1 cellular context compared by ENCODE assay signal in genomic region chr10:24944512-24945255, GRCh38.
TF ChIP-seq lines count a peak whose summit lies in the region.

No MANE protein-coding gene starts in this region.

TF ChIP-seq in K562, 482 proteins besides CTCF, POLR2A, EP300 and RAD21 (continued from another document and continues in another):
- TF ChIP-seq ZBTB2 (IDR thresholded peaks at IDR 0.05) (peak; percentile 73), TCF3 (CRISPR knock-in tag; IDR thresholded peaks at IDR 0.05) (peak; percentile 77), TFAP4 (CRISPR knock-in tag; IDR thresholded peaks at IDR 0.05; ENCODE audit: borderline replicate concordance) (peak; percentile 60; the same call in 1 of the 2 replicates), ZBTB43 (CRISPR knock-in tag; IDR thresholded peaks at IDR 0.05) (no peak), ZBTB17 (CRISPR knock-in tag; IDR thresholded peaks at IDR 0.05) (no peak), ZNF766 (CRISPR knock-in tag; conservative IDR thresholded peaks at IDR 0.05) (no peak), ZNF79 (CRISPR knock-in tag; IDR thresholded peaks at IDR 0.05; ENCODE audit: low read depth) (no peak), PPARD (CRISPR knock-in tag; IDR thresholded peaks at IDR 0.05) (no peak), HMBOX1 (IDR thresholded peaks at IDR 0.05) (peak; percentile 90), ZNF384 (IDR thresholded peaks at IDR 0.05; ENCODE audit: low read depth, low read length) (peak; percentile 64), SPI1 (IDR thresholded peaks at IDR 0.05; ENCODE audit: borderline replicate concordance, low read depth, low read length) (peak; percentile 56), ZNF232 (CRISPR knock-in tag; IDR thresholded peaks at IDR 0.05) (no peak), CC2D1A (IDR thresholded peaks at IDR 0.05) (peak; percentile 100), GTF3C2 (IDR thresholded peaks at IDR 0.05; ENCODE audit: borderline replicate concordance, extremely low read depth, insufficient read length) (no peak), MYC (IDR thresholded peaks at IDR 0.05; ENCODE audit: low read depth, low read length) (peak; percentile 18; the same call in 1 of the 2 replicates), MYC (CRISPR knock-in tag; IDR thresholded peaks at IDR 0.05; ENCODE audit: borderline replicate concordance, low read depth) (no peak), TEAD4 (IDR thresholded peaks at IDR 0.05; ENCODE audit: low read length) (peak; percentile 70), TEAD4 (CRISPR knock-in tag; IDR thresholded peaks at IDR 0.05; ENCODE audit: borderline replicate concordance) (no peak), HOXB6 (CRISPR knock-in tag; IDR thresholded peaks at IDR 0.05; ENCODE audit: borderline replicate concordance) (no peak), BHLHE40 (IDR thresholded peaks at IDR 0.05; ENCODE audit: low read length) (no peak), E2F3 (CRISPR knock-in tag; IDR thresholded peaks at IDR 0.05) (no peak), ZNF764 (CRISPR knock-in tag; IDR thresholded peaks at IDR 0.05; ENCODE audit: low read depth) (no peak), LEF1 (IDR thresholded peaks at IDR 0.05) (peak; percentile 54; the same call in 1 of the 2 replicates), MTA1 (IDR thresholded peaks at IDR 0.05; ENCODE audit: borderline replicate concordance) (0 out of 2 replicates have a peak, but pooled peaks have one; percentile 43), ZNF217 (CRISPR knock-in tag; IDR thresholded peaks at IDR 0.05) (no peak), ZBTB5 (IDR thresholded peaks at IDR 0.05) (peak; percentile 98), SMAD2 (IDR thresholded peaks at IDR 0.05; ENCODE audit: low read depth, low read length) (no peak), POLR2G (IDR thresholded peaks at IDR 0.05; ENCODE audit: low read depth, low read length) (no peak), ZNF436 (CRISPR knock-in tag; IDR thresholded peaks at IDR 0.05) (no peak), MAFK (IDR thresholded peaks at IDR 0.05; ENCODE audit: low read length) (no peak), RFX7 (CRISPR knock-in tag; IDR thresholded peaks at IDR 0.05) (no peak), JUND (IDR thresholded peaks at IDR 0.05; ENCODE audit: borderline replicate concordance, low read depth, low read length) (peak; percentile 90), JUND (tag; IDR thresholded peaks at IDR 0.05; ENCODE audit: borderline replicate concordance, low read depth, low read length) (peak; percentile 89; the same call in 2 of the 3 replicates), NCOR1 (IDR thresholded peaks at IDR 0.05) (peak; percentile 72; the same call in 1 of the 2 replicates), NRF1 (conservative IDR thresholded peaks at IDR 0.05 in 1 of 2, IDR thresholded peaks at IDR 0.05 in 1 of 2) (no peak), MNT (conservative IDR thresholded peaks at IDR 0.05) (0 out of 4 replicates have a peak, but pooled peaks of 1 of the 2 experiments have one; percentile 15), HINFP (tag; conservative IDR thresholded peaks at IDR 0.05; ENCODE audit: low read depth) (peak; percentile 99), JUN (IDR thresholded peaks at IDR 0.05; ENCODE audit: borderline replicate concordance, low read depth, low read length) (peak; percentile 82), JUN (CRISPR knock-in tag; IDR thresholded peaks at IDR 0.05; ENCODE audit: borderline replicate concordance) (no peak), NFYB (IDR thresholded peaks at IDR 0.05; ENCODE audit: extremely low read depth, insufficient read length) (no peak), HCFC1 (IDR thresholded peaks at IDR 0.05; ENCODE audit: low read depth, low read length) (no peak), MTA2 (IDR thresholded peaks at IDR 0.05; ENCODE audit: low read depth) (peak; percentile 54), BRF2 (IDR thresholded peaks at IDR 0.05; ENCODE audit: borderline replicate concordance, insufficient read depth, insufficient read length) (no peak), NCOA2 (IDR thresholded peaks at IDR 0.05; ENCODE audit: partially characterized antibody in 2 of 2) (no peak), JUNB (CRISPR knock-in tag; conservative IDR thresholded peaks at IDR 0.05) (no peak), DMBX1 (CRISPR knock-in tag; IDR thresholded peaks at IDR 0.05; ENCODE audit: borderline replicate concordance) (no peak), ZNF197 (CRISPR knock-in tag; IDR thresholded peaks at IDR 0.05; ENCODE audit: low read depth) (no peak), ZEB2 (IDR thresholded peaks at IDR 0.05) (peak; percentile 74), UBTF (IDR thresholded peaks at IDR 0.05; ENCODE audit: borderline replicate concordance in 1 of 2, low read depth in 2 of 2, low read length in 2 of 2) (no peak)
